Comparison of ENCODE assay signal across 1 cellular context in genomic region chrX:115591856-115592842, GRCh38.
TF ChIP-seq lines count a peak whose summit lies in the region.

No MANE protein-coding gene starts in this region.

TF ChIP-seq in IMR-90, 13 proteins besides CTCF, POLR2A, EP300 and RAD21 (continued from another document):
- TF ChIP-seq, protein P1, sequence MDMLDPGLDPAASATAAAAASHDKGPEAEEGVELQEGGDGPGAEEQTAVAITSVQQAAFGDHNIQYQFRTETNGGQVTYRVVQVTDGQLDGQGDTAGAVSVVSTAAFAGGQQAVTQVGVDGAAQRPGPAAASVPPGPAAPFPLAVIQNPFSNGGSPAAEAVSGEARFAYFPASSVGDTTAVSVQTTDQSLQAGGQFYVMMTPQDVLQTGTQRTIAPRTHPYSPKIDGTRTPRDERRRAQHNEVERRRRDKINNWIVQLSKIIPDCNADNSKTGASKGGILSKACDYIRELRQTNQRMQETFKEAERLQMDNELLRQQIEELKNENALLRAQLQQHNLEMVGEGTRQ (IDR thresholded peaks at IDR 0.05; ENCODE audit: low read depth, low read length) = no peak
- TF ChIP-seq MAZ (IDR thresholded peaks at IDR 0.05; ENCODE audit: borderline replicate concordance, low read depth, low read length) = no peak
